In the genomic region with DNA sequence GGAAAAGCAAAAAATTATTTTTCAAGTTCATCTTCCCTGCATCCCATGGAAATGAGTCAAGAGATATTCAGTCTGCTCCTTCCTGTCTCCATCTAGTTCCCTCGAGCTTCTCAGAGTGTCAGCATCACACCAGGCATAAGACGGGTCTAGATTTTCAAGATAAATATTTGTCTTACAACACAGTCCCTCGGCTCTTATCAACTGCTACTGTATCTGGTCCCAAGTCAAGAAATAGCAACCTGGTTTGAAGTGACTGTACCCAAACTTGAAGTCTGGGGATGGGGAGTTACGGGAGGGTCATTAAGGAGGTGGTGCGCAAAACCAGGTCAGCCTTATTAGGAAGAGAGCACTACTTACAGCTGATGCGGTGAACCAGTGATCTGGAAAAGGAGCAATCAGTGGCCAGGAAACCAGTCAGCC, we compare ENCODE assay signal across 11 cellular contexts. TPM values are rescaled to one million over a fixed set of nuclear protein-coding genes. Genes with fewer than 3 reads are reported as not detected.
DNase-seq lines count a peak whose midpoint lies in the region; ATAC-seq and TF ChIP-seq lines count a peak whose summit lies in the region.
"Had no signal": no experiment of that assay in that cellular context is flagged by ENCODE, and none has a peak within 500 bp of the region (broad histone marks: within the 10 kb centered on the region; RNA-seq: fewer than 3 reads in every experiment).

No MANE protein-coding gene starts in this region.

- DNase-seq in HCEC 1CT: peak; percentile 56
- peak; percentile 52 for DNase-seq in fibroblast of pulmonary artery (ENCODE audit: low read depth)
- DNase-seq in sigmoid colon: no peak
- no peak for DNase-seq in T-cell
- DNase-seq in midbrain (lab: John Stamatoyannopoulos, UW): no peak
- DNase-seq in dedifferentiated amniotic fluid mesenchymal stem cell (ENCODE audit: extremely low spot score): no peak
- DNase-seq: body of pancreas; heart right ventricle; stimulated activated CD4-positive, alpha-beta T cell treated with anti-CD3 and anti-CD28 coated beads, Interleukin-2, amount 100 ng/mL, for 48 hours had no signal

- TF ChIP-seq POLR2A in sigmoid colon (IDR thresholded peaks at IDR 0.05): no peak

- CTCF ChIA-PET in T-cell (lab: Charles Lee): no interaction called here

- intact Hi-C loops in sigmoid colon (cut with DNase I): no loop called here

- H3K4me1 ChIP-seq in sigmoid colon: peaks cover 0 to 86% (median 64%) of the 10 kb centered on the region in 4 donors

- peaks cover 27% of the 10 kb centered on the region for H3K36me3 Mint-ChIP-seq in activated T-helper 17 cell treated with anti-CD3 and anti-CD28 coated beads, Interleukin-2, amount 50 U/mL, for 72 hours (ENCODE audit: low read depth)
- peaks cover 23% of the 10 kb centered on the region for H3K36me3 Mint-ChIP-seq in T-cell

- TF ChIP-seq CTCF in fibroblast of pulmonary artery (IDR thresholded peaks at IDR 0.05; ENCODE audit: low read length, missing control alignments) (no peak), sigmoid colon (IDR thresholded peaks at IDR 0.05) (no peak)

- H3K4me1 Mint-ChIP-seq in activated T-helper 17 cell treated with anti-CD3 and anti-CD28 coated beads, Interleukin-2, amount 50 U/mL, for 72 hours: peaks cover 20% of the 10 kb centered on the region
- H3K4me1 Mint-ChIP-seq in T-cell: peaks cover 59 to 68% (median 64%) of the 10 kb centered on the region in 3 donors

- H3K27me3 Mint-ChIP-seq in activated T-helper 17 cell treated with anti-CD3 and anti-CD28 coated beads, Interleukin-2, amount 50 U/mL, for 72 hours: no peaks in the 10 kb centered on the region
- no peaks in the 10 kb centered on the region for H3K27me3 Mint-ChIP-seq in T-cell

- no peak for TF ChIP-seq EP300 in sigmoid colon (IDR thresholded peaks at IDR 0.05)

- no peaks in the 10 kb centered on the region for H3K9me3 Mint-ChIP-seq in activated T-helper 17 cell treated with anti-CD3 and anti-CD28 coated beads, Interleukin-2, amount 50 U/mL, for 72 hours
- H3K9me3 Mint-ChIP-seq in T-cell: no peaks in the 10 kb centered on the region

- H3K36me3 ChIP-seq in sigmoid colon: no peaks in the 10 kb centered on the region
- H3K36me3 ChIP-seq: heart right ventricle had no signal

- POLR2A ChIA-PET in T-cell (lab: Charles Lee): no interaction called here

- ATAC-seq in activated T-helper 17 cell treated with anti-CD3 and anti-CD28 coated beads, Interleukin-2, amount 50 U/mL, for 72 hours (replicated peaks): no peak
- ATAC-seq in GM21390 (IDR thresholded peaks at IDR 0.05; ENCODE audit: unreplicated experiment) (no peak), T-cell (replicated peaks in 1 of 4) (no peak)
- ATAC-seq: body of pancreas, heart right ventricle had no signal

- H3K27ac Mint-ChIP-seq in activated T-helper 17 cell treated with anti-CD3 and anti-CD28 coated beads, Interleukin-2, amount 50 U/mL, for 72 hours: peak overlapping the region; percentile 9
- H3K27ac Mint-ChIP-seq in T-cell: peak overlapping the region in 1 of 2 donors; percentile 48

- peak overlapping the region; percentile 91 to 97 (median 93) for H3K27ac ChIP-seq in sigmoid colon

- 54 to 73% methylated on average over 6 of the region's 6 CpGs for WGBS in sigmoid colon, 2 donors

- H3K4me3 Mint-ChIP-seq in activated T-helper 17 cell treated with anti-CD3 and anti-CD28 coated beads, Interleukin-2, amount 50 U/mL, for 72 hours: no peak overlapping the region
- no peak overlapping the region for H3K4me3 Mint-ChIP-seq in T-cell

- H3K9me3 ChIP-seq in sigmoid colon: no peaks in the 10 kb centered on the region
- H3K9me3 ChIP-seq: body of pancreas, heart right ventricle had no signal

- H3K27me3 ChIP-seq in sigmoid colon: no peaks in the 10 kb centered on the region
- H3K27me3 ChIP-seq: body of pancreas, heart right ventricle had no signal

- H3K4me3 ChIP-seq in fibroblast of pulmonary artery (replicated peaks; ENCODE audit: low read depth, low read length): no peak overlapping the region
- no peak overlapping the region for H3K4me3 ChIP-seq in sigmoid colon
- H3K4me3 ChIP-seq: body of pancreas, heart right ventricle had no signal

RNA-seq across cellular contexts. Expression of gene ZMYND8, which starts 29.8 kb away (rescaled TPM):
- total RNA-seq in activated T-helper 17 cell treated with anti-CD3 and anti-CD28 coated beads, Interleukin-2, amount 50 U/mL, for 72 hours: 10 to 100 TPM; 35.3 to 39.4 TPM
- 10 to 100 TPM; 24.8 to 46.0 (median 29.3) TPM for total RNA-seq in sigmoid colon
- polyA plus RNA-seq in sigmoid colon: 10 to 100 TPM in 2 of 3 donors, 1 to 10 TPM in 1; 7.8 to 23.2 (median 11.3) TPM
- 10 to 100 TPM; 39.6 to 68.9 (median 43.6) TPM for total RNA-seq in T-cell

Comparison
In these comparisons a context has a peak if more than half of its experiments do, and no peak if none do; other contexts are left out.
1. DNase-seq: peak in HCEC 1CT (single experiment) and fibroblast of pulmonary artery (single experiment); none in sigmoid colon (single experiment), T-cell (0 of 34), midbrain (single experiment) and dedifferentiated amniotic fluid mesenchymal stem cell (single experiment).